Comparison of ENCODE assay signal across 1 cellular context in the genomic region with DNA sequence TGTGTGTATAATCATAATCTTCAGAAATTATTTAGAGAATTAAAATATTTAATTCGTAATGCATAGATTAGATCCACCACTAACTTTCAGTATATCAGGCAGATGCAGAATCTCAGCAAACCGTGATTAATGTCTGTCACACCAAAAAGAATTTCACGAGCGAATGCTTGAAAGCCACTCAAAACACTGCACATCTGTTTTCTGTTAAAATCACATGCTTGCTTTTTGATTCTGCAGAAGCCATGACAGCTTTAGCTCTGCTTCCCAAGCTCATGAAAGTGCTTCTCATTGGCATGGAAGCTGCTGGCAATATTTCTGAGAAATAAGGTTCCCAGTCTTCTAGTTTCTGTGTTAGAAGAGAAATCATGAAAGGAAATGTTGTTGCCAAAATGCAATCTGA.
TF ChIP-seq lines count a peak whose summit lies in the region.

No MANE protein-coding gene starts in this region.

TF ChIP-seq in SK-N-SH treated with all-trans-retinoic acid at 6 μM for 48 hours, 23 proteins besides CTCF, POLR2A, EP300 and RAD21 (continued from another document):
- TF ChIP-seq POU6F1 (CRISPR knock-in tag; IDR thresholded peaks at IDR 0.05; ENCODE audit: borderline replicate concordance, low read depth) (no peak), OSR1 (CRISPR knock-in tag; IDR thresholded peaks at IDR 0.05) (no peak)
- TF ChIP-seq, protein P1, sequence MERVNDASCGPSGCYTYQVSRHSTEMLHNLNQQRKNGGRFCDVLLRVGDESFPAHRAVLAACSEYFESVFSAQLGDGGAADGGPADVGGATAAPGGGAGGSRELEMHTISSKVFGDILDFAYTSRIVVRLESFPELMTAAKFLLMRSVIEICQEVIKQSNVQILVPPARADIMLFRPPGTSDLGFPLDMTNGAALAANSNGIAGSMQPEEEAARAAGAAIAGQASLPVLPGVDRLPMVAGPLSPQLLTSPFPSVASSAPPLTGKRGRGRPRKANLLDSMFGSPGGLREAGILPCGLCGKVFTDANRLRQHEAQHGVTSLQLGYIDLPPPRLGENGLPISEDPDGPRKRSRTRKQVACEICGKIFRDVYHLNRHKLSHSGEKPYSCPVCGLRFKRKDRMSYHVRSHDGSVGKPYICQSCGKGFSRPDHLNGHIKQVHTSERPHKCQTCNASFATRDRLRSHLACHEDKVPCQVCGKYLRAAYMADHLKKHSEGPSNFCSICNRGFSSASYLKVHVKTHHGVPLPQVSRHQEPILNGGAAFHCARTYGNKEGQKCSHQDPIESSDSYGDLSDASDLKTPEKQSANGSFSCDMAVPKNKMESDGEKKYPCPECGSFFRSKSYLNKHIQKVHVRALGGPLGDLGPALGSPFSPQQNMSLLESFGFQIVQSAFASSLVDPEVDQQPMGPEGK (CRISPR knock-in tag; IDR thresholded peaks at IDR 0.05; ENCODE audit: borderline replicate concordance) = no peak
